In genomic region chr17:49580055-49580721, GRCh38 we compare ENCODE assay signal across 14 cellular contexts. TPM values are rescaled to one million over a fixed set of nuclear protein-coding genes. Genes with fewer than 3 reads are reported as not detected.
"Had no signal": no experiment of that assay in that cellular context is flagged by ENCODE, and none has a peak within 500 bp of the region (broad histone marks: within the 10 kb centered on the region; RNA-seq: fewer than 3 reads in every experiment).

No MANE protein-coding gene starts in this region.

- H3K36me3 ChIP-seq: left ventricle myocardium inferior, upper lobe of right lung had no signal

- H3K4me3 Mint-ChIP-seq: brain; memory B cell; natural killer cell treated with Interleukin-12 subunit alpha and Interleukin-12 subunit beta and Interleukin-15 and Interleukin-18, amount 100 ng/mL, for 72 hours; T-helper 2 cell treated with Interferon-gamma antibody and Interleukin-4, amounts not matched to agents 5 μg/mL and 100 μg/mL, for 36 hours had no signal

- H3K9me3 ChIP-seq: esophagus muscularis mucosa, left ventricle myocardium inferior, upper lobe of right lung had no signal

- H3K9me3 Mint-ChIP-seq: brain; memory B cell; natural killer cell treated with Interleukin-12 subunit alpha and Interleukin-12 subunit beta and Interleukin-15 and Interleukin-18, amount 100 ng/mL, for 72 hours; T-helper 2 cell treated with Interferon-gamma antibody and Interleukin-4, amounts not matched to agents 5 μg/mL and 100 μg/mL, for 36 hours had no signal

- H3K36me3 Mint-ChIP-seq: brain; memory B cell; natural killer cell treated with Interleukin-12 subunit alpha and Interleukin-12 subunit beta and Interleukin-15 and Interleukin-18, amount 100 ng/mL, for 72 hours had no signal

- DNase-seq: activated CD4-positive, alpha-beta T cell treated with anti-CD3 and anti-CD28 coated beads, Interleukin-2, amount 50 U/mL, for 4 hours; activated naive CD4-positive, alpha-beta T cell treated with anti-CD3 and anti-CD28 coated beads, Interleukin-2, amount 50 U/mL, for 16 hours; activated T-cell treated with anti-CD3 and anti-CD28 coated beads, Interleukin-2, amount 50 U/mL, for 1 hour; amniotic stem cell; left ventricle myocardium inferior; stimulated activated CD4-positive, alpha-beta T cell treated with anti-CD3 and anti-CD28 coated beads, Interleukin-12 subunit alpha, Interleukin-12 subunit beta, amount 100 ng/mL, for 4 hours; stimulated activated naive CD4-positive, alpha-beta T cell; upper lobe of right lung had no signal

- H3K27ac ChIP-seq: esophagus muscularis mucosa, left ventricle myocardium inferior, upper lobe of right lung had no signal

- H3K27me3 ChIP-seq: esophagus muscularis mucosa had no signal

- H3K4me3 ChIP-seq: esophagus muscularis mucosa, left ventricle myocardium inferior, upper lobe of right lung had no signal

- H3K27ac Mint-ChIP-seq: memory B cell; natural killer cell treated with Interleukin-12 subunit alpha and Interleukin-12 subunit beta and Interleukin-15 and Interleukin-18, amount 100 ng/mL, for 72 hours; T-helper 2 cell treated with Interferon-gamma antibody and Interleukin-4, amounts not matched to agents 5 μg/mL and 100 μg/mL, for 36 hours had no signal

- ATAC-seq: activated CD4-positive, CD25-positive, alpha-beta regulatory T cell treated with anti-CD3 and anti-CD28 coated beads, Interleukin-2, amount 50 U/mL, for 24 hours; natural killer cell treated with Interleukin-12 subunit alpha and Interleukin-12 subunit beta and Interleukin-15 and Interleukin-18, amount 100 ng/mL, for 72 hours; upper lobe of right lung had no signal

RNA-seq across cellular contexts. Expression of gene NXPH3, which starts 4.5 kb away (rescaled TPM):
- total RNA-seq: natural killer cell treated with Interleukin-12 subunit alpha and Interleukin-12 subunit beta and Interleukin-15 and Interleukin-18, amount 100 ng/mL, for 72 hours had no signal
